In the genomic region with DNA sequence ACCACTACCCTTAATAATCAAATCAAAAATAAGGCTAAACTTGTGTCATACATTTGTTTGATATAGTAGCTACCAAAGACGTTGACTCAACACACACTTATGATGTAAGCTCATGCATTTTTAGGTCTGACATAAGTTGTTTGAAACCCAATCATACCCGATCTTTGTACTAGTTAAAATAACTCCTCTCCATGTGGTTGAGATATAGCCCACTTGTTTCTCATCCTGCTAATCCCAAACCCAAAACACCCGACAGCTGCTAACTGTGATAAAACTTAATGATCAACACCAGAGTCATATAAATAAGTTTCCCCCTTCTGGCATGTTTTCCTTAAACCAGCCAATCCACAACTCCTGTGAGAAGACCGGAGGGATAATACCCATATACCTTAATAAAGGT, we compare ENCODE assay signal across 2 cellular contexts. TPM values are rescaled to one million over a fixed set of nuclear protein-coding genes. Genes with fewer than 3 reads are reported as not detected.
"Had no signal": no experiment of that assay in that cellular context is flagged by ENCODE, and none has a peak within 500 bp of the region (broad histone marks: within the 10 kb centered on the region; RNA-seq: fewer than 3 reads in every experiment).

No MANE protein-coding gene starts in this region.

RNA-seq across cellular contexts. Expression of a gene that starts 28.5 kb away (rescaled TPM):
- total RNA-seq: chondrocyte, WTC11 had no signal
